Comparison of ENCODE assay signal across 9 cellular contexts in genomic region chr1:19798486-19799232, GRCh38. TPM values are rescaled to one million over a fixed set of nuclear protein-coding genes. Genes with fewer than 3 reads are reported as not detected.
DNase-seq lines count a peak whose midpoint lies in the region; ATAC-seq, FAIRE-seq and TF ChIP-seq lines count a peak whose summit lies in the region.
"Had no signal": no experiment of that assay in that cellular context is flagged by ENCODE, and none has a peak within 500 bp of the region (broad histone marks: within the 10 kb centered on the region; RNA-seq: fewer than 3 reads in every experiment).

No MANE protein-coding gene starts in this region.

- H3K9me3 ChIP-seq in astrocyte (ENCODE audit: insufficient read depth, low read depth, low read length) (no peaks in the 10 kb centered on the region), lower lobe of right lung (no peaks in the 10 kb centered on the region), thyroid gland (no peaks in the 10 kb centered on the region)

- H3K4me1 Mint-ChIP-seq in T-helper 1 cell treated with Interleukin-12 subunit alpha and Interleukin-12 subunit beta and Interleukin-4 antibody, amounts not matched to agents 30 μg/mL and 1 μg/mL, for 36 hours (ENCODE audit: low read depth): peaks cover 15% of the 10 kb centered on the region
- H3K4me1 Mint-ChIP-seq in astrocyte (ENCODE audit: low read depth, unreplicated experiment): peaks cover 8% of the 10 kb centered on the region

- H2AFZ ChIP-seq in astrocyte (ENCODE audit: low read depth, low read length): peak overlapping the region; percentile 68

- H3K9me3 Mint-ChIP-seq in T-helper 1 cell treated with Interleukin-12 subunit alpha and Interleukin-12 subunit beta and Interleukin-4 antibody, amounts not matched to agents 30 μg/mL and 1 μg/mL, for 36 hours: no peaks in the 10 kb centered on the region
- peaks cover 5% of the 10 kb centered on the region for H3K9me3 Mint-ChIP-seq in astrocyte (ENCODE audit: unreplicated experiment)

- peak overlapping the region; percentile 57 for H3K9ac ChIP-seq in astrocyte (ENCODE audit: low read length)

- H3K79me2 ChIP-seq in astrocyte (ENCODE audit: insufficient read depth, low read length): no peaks in the 10 kb centered on the region

- peak overlapping the region; percentile 86 for H3K4me2 ChIP-seq in astrocyte (ENCODE audit: low read length)

- H3K36me3 ChIP-seq in astrocyte (ENCODE audit: insufficient read depth, low read length) (no peaks in the 10 kb centered on the region), lower lobe of right lung (no peaks in the 10 kb centered on the region), thyroid gland (no peaks in the 10 kb centered on the region)

- peak in 1 of 2 donors; percentile 3 for ATAC-seq in lower lobe of right lung
- ATAC-seq in GM21528 (IDR thresholded peaks at IDR 0.05; ENCODE audit: low FRiP score, unreplicated experiment): no peak

- H3K27me3 ChIP-seq in astrocyte (ENCODE audit: insufficient read depth, low read length) (no peaks in the 10 kb centered on the region), lower lobe of right lung (ENCODE audit: low read depth) (no peaks in the 10 kb centered on the region), thyroid gland (no peaks in the 10 kb centered on the region)

- peaks cover 8% of the 10 kb centered on the region for H3K4me1 ChIP-seq in astrocyte (ENCODE audit: insufficient read depth, low read length)
- peaks cover 17% of the 10 kb centered on the region for H3K4me1 ChIP-seq in lower lobe of right lung
- H3K4me1 ChIP-seq in thyroid gland: peaks cover 15% of the 10 kb centered on the region in 2 donors

- H4K20me1 ChIP-seq in astrocyte (ENCODE audit: insufficient read depth, low read length): no peaks in the 10 kb centered on the region

- TF ChIP-seq CTCF in astrocyte (IDR thresholded peaks at IDR 0.05; ENCODE audit: insufficient read depth, low read depth, low read length) (no peak), lower lobe of right lung (IDR thresholded peaks at IDR 0.05) (no peak), thyroid gland (IDR thresholded peaks at IDR 0.05) (no peak)

- peak overlapping the region; percentile 71 for H3K4me3 Mint-ChIP-seq in T-helper 1 cell treated with Interleukin-12 subunit alpha and Interleukin-12 subunit beta and Interleukin-4 antibody, amounts not matched to agents 30 μg/mL and 1 μg/mL, for 36 hours
- H3K4me3 Mint-ChIP-seq in astrocyte (ENCODE audit: unreplicated experiment): peak overlapping the region; percentile 72

- no peak overlapping the region for H3K4me3 ChIP-seq in astrocyte (ENCODE audit: insufficient read depth, low read depth, low read length)
- H3K4me3 ChIP-seq in lower lobe of right lung: peak overlapping the region; percentile 76
- peak overlapping the region in 2 of 3 donors; percentile 56 to 65 for H3K4me3 ChIP-seq in thyroid gland (replicated peaks in 1 of 3)

- H3K27ac Mint-ChIP-seq in T-helper 1 cell treated with Interleukin-12 subunit alpha and Interleukin-12 subunit beta and Interleukin-4 antibody, amounts not matched to agents 30 μg/mL and 1 μg/mL, for 36 hours: peak overlapping the region; percentile 67
- peak overlapping the region; percentile 58 for H3K27ac Mint-ChIP-seq in astrocyte (ENCODE audit: unreplicated experiment)

- no peak for DNase-seq in T-helper 1 cell
- no peak for DNase-seq in astrocyte (ENCODE audit: low read depth)
- no peak for DNase-seq in lower lobe of right lung
- DNase-seq in thyroid gland: peak; percentile 23 to 34
- no peak for DNase-seq in DMS79 treated with DMSO at 0.1 percent for 48 hours (lab: John Stamatoyannopoulos, UW)
- DNase-seq in NCI-H1048 (lab: John Stamatoyannopoulos, UW): no peak

- WGBS in thyroid gland, 2 donors: 46 to 59% methylated on average over 5 to 6 of the region's 6 CpGs

- intact Hi-C loops in lower lobe of right lung (cut with DNase I): no loop called here
- intact Hi-C loops in thyroid gland (cut with DNase I): loop anchor here (10.0 kb wide), 1 partner anchor 86 kb away; the partner anchor contains the start of gene OTUD3

- no peak overlapping the region for H3K27ac ChIP-seq in astrocyte (ENCODE audit: low read depth, low read length)
- H3K27ac ChIP-seq in lower lobe of right lung: peak overlapping the region; percentile 87
- peak overlapping the region; percentile 87 to 97 (median 93) for H3K27ac ChIP-seq in thyroid gland

- H3K36me3 Mint-ChIP-seq in T-helper 1 cell treated with Interleukin-12 subunit alpha and Interleukin-12 subunit beta and Interleukin-4 antibody, amounts not matched to agents 30 μg/mL and 1 μg/mL, for 36 hours (ENCODE audit: low read depth): peaks cover 3% of the 10 kb centered on the region
- no peaks in the 10 kb centered on the region for H3K36me3 Mint-ChIP-seq in astrocyte (ENCODE audit: low read depth, unreplicated experiment)

- FAIRE-seq in astrocyte (lab: Jason Lieb, UNC): no peak

- peaks cover 5% of the 10 kb centered on the region for H3K27me3 Mint-ChIP-seq in T-helper 1 cell treated with Interleukin-12 subunit alpha and Interleukin-12 subunit beta and Interleukin-4 antibody, amounts not matched to agents 30 μg/mL and 1 μg/mL, for 36 hours (ENCODE audit: low read depth)
- peaks cover 35% of the 10 kb centered on the region for H3K27me3 Mint-ChIP-seq in astrocyte (ENCODE audit: low read depth, unreplicated experiment)

- TF ChIP-seq POLR2A in thyroid gland (IDR thresholded peaks at IDR 0.05): no peak

RNA-seq across cellular contexts. Expression of gene TMCO4, which starts 1.1 kb away (rescaled TPM):
- total RNA-seq in astrocyte (1.8 and 2.4 TPM in 2 replicates), lower lobe of right lung (26.3 TPM), thyroid gland (10 to 100 TPM; 34.3 to 67.7 (median 61.4) TPM)

RNA-seq across cellular contexts. Expression of gene RNF186, which starts 16.4 kb away (rescaled TPM):
- not detected in 2 replicates for total RNA-seq in astrocyte
- total RNA-seq in lower lobe of right lung: not detected
- total RNA-seq in thyroid gland: not detected
- total RNA-seq: activated CD8-positive, alpha-beta memory T cell treated with anti-CD3 and anti-CD28 coated beads for 36 hours had no signal

Comparison
In these comparisons a context has a peak if more than half of its experiments do, and no peak if none do; other contexts are left out.
1. DNase-seq: peak in thyroid gland (2 of 2); none in T-helper 1 cell (0 of 5), astrocyte (single experiment), lower lobe of right lung (single experiment), DMS79 treated with DMSO at 0.1 percent for 48 hours (single experiment) and NCI-H1048 (single experiment).